9 cellular contexts compared by ENCODE assay signal in the genomic region with DNA sequence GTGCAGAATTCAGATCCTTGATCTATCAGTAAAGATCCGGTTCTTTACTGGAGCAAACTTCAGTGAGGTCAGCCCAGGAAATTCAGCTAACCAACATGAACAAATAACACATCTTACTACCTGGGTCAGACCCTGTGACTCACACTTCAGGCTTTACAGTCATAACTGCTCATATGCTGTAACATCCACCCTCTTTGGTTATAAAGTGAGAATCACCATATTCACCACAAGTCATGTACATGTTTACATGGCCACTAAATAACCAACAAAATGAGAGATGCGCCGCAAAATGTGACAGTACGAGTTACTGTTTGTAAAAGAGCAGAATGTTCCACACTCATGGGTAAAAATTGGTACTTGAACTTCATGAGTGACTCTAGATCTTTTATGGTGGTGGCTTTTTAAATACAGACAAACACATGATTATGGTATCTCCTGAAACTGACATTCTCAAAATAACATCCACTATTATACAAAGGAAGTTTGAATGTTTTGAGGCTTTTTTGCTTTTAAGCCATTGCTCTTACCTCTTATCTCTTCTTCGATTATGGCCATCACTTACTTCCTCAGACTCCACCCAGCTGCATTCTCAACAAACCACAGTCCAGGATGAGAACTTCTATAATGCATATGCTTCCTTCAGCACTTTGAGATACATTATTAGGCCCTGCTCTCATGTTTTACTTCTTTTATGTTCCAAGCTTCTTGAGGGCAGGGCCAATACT.
DNase-seq lines count a peak whose midpoint lies in the region; ATAC-seq, FAIRE-seq and TF ChIP-seq lines count a peak whose summit lies in the region.
"Had no signal": no experiment of that assay in that cellular context is flagged by ENCODE, and none has a peak within 500 bp of the region (broad histone marks: within the 10 kb centered on the region; RNA-seq: fewer than 3 reads in every experiment).

No MANE protein-coding gene starts in this region.

- peaks cover 2% of the 10 kb centered on the region for H3K9me3 Mint-ChIP-seq in activated CD8-positive, alpha-beta memory T cell treated with anti-CD3 and anti-CD28 coated beads, Interleukin-2, amount 10 ng/mL, durations not matched to agents 7 days and 5 days (ENCODE audit: low read depth)

- H3K36me3 ChIP-seq in HepG2 (replicated peaks in 1 of 2; ENCODE audit: control insufficient read depth in 1 of 2, insufficient read depth in 2 of 2, low read length in 2 of 2) (no peaks in the 10 kb centered on the region), prostate gland (no peaks in the 10 kb centered on the region), adrenal gland (replicated peaks in 1 of 2) (no peaks in the 10 kb centered on the region)

- H3K4me1 ChIP-seq in HepG2 (ENCODE audit: insufficient read depth, low read length) (0 out of 2 replicates have a peak, but pooled peaks cover 9% of the 10 kb centered on the region), prostate gland (replicated peaks) (no peaks in the 10 kb centered on the region), adrenal gland (replicated peaks in 1 of 2) (no peaks in the 10 kb centered on the region)

- ATAC-seq in HG03095 (IDR thresholded peaks at IDR 0.05; ENCODE audit: unreplicated experiment) (peak; percentile 59), HepG2 (no peak; the same call in 2 of the 3 replicates)
- ATAC-seq in activated CD8-positive, alpha-beta memory T cell treated with anti-CD3 and anti-CD28 coated beads, Interleukin-2, amount 10 ng/mL, durations not matched to agents 7 days and 5 days = peak; percentile 98

- H3K4me3 Mint-ChIP-seq in activated CD8-positive, alpha-beta memory T cell treated with anti-CD3 and anti-CD28 coated beads, Interleukin-2, amount 10 ng/mL, durations not matched to agents 7 days and 5 days = peak overlapping the region; percentile 52

- POLR2A ChIA-PET in HepG2 (lab: Yijun Ruan, JAX) = no interaction called here

- no peak for TF ChIP-seq POLR2A in HepG2 (IDR thresholded peaks at IDR 0.05; ENCODE audit: insufficient read depth in 1 of 2, low read depth in 2 of 2, low read length in 2 of 2)
- no peak for TF ChIP-seq POLR2A in prostate gland (IDR thresholded peaks at IDR 0.05)
- TF ChIP-seq POLR2A in adrenal gland (IDR thresholded peaks at IDR 0.05) = no peak

- TF ChIP-seq EP300 in HepG2 (IDR thresholded peaks at IDR 0.05; ENCODE audit: low read depth in 2 of 2, low read length in 2 of 2) (no peak), HepG2 (CRISPR knock-in tag; IDR thresholded peaks at IDR 0.05; ENCODE audit: borderline replicate concordance) (no peak)

- no TSS peak for BruUV-seq in HepG2 (replicated peaks; lab: Mats Ljungman, UMichigan)

- no peak overlapping the region for H2AFZ ChIP-seq in HepG2 (ENCODE audit: low read length)

- H3K27me3 ChIP-seq in HepG2 (ENCODE audit: control insufficient read depth in 1 of 2, insufficient read depth in 2 of 2, low read length in 2 of 2) (no peaks in the 10 kb centered on the region; a peak in 1 of 5 replicates), prostate gland (replicated peaks; ENCODE audit: insufficient read depth) (no peaks in the 10 kb centered on the region), adrenal gland (no peaks in the 10 kb centered on the region)

- no peak overlapping the region for H3K27ac ChIP-seq in HepG2 (ENCODE audit: extremely low read length, insufficient read depth, low read length)
- H3K27ac ChIP-seq in prostate gland = no peak overlapping the region
- H3K27ac ChIP-seq in adrenal gland = no peak overlapping the region

- in situ Hi-C loops in HepG2 (cut with HindIII; ENCODE audit: extremely low pct_ligation_motif_present, low pct_unique_long_range_greater_than_20kb) = no loop called here

- no peak for TF ChIP-seq CTCF in HepG2 (CRISPR knock-in tag; IDR thresholded peaks at IDR 0.05)
- TF ChIP-seq CTCF in prostate gland (IDR thresholded peaks at IDR 0.05) = no peak
- no peak for TF ChIP-seq CTCF in adrenal gland (IDR thresholded peaks at IDR 0.05)

- no peak for FAIRE-seq in HepG2 (lab: Jason Lieb, UNC)
- FAIRE-seq: colon had no signal

- no peaks in the 10 kb centered on the region for H3K27me3 Mint-ChIP-seq in activated CD8-positive, alpha-beta memory T cell treated with anti-CD3 and anti-CD28 coated beads, Interleukin-2, amount 10 ng/mL, durations not matched to agents 7 days and 5 days

- peak overlapping the region; percentile 93 for H3K27ac Mint-ChIP-seq in activated CD8-positive, alpha-beta memory T cell treated with anti-CD3 and anti-CD28 coated beads, Interleukin-2, amount 10 ng/mL, durations not matched to agents 7 days and 5 days

- H4K20me1 ChIP-seq in HepG2 (ENCODE audit: insufficient read depth, low read length) = no peaks in the 10 kb centered on the region

- intact Hi-C loops in HepG2 (cut with micrococcal nuclease; ENCODE audit: unreplicated experiment) = no loop called here
- intact Hi-C loops in prostate gland (cut with DNase I) = no loop called here
- intact Hi-C loops in adrenal gland (cut with DNase I) = no loop called here

- DNase-seq in DMS53 treated with DMSO at 0.1 percent for 48 hours (lab: John Stamatoyannopoulos, UW; ENCODE audit: unreplicated experiment) = peak; percentile 7
- peak; percentile 89 for DNase-seq in activated CD8-positive, alpha-beta memory T cell treated with anti-CD3 and anti-CD28 coated beads, Interleukin-2, amount 10 ng/mL, durations not matched to agents 7 days and 5 days
- peak; percentile 5 for DNase-seq in HepG2 (ENCODE audit: low spot score)
- DNase-seq in prostate gland (ENCODE audit: low spot score) = no peak
- no peak for DNase-seq in dedifferentiated amniotic fluid mesenchymal stem cell (ENCODE audit: extremely low spot score)
- DNase-seq in NCI-H69 (lab: John Stamatoyannopoulos, UW) = no peak
- no peak for DNase-seq in adrenal gland

- no peak overlapping the region for H3K4me2 ChIP-seq in HepG2 (ENCODE audit: low read depth, low read length)

- H3K9me3 ChIP-seq in HepG2 (ENCODE audit: low read length) (no peaks in the 10 kb centered on the region), prostate gland (no peaks in the 10 kb centered on the region), adrenal gland (replicated peaks in 1 of 3) (no peaks in the 10 kb centered on the region)

- CTCF ChIA-PET in activated CD8-positive, alpha-beta memory T cell treated with anti-CD3 and anti-CD28 coated beads, Interleukin-2, amount 10 ng/mL, durations not matched to agents 7 days and 5 days (lab: Charles Lee) = interaction anchor here (0.9 to 4.1 kb wide), 9 partner anchors 10 to 75 kb away, joined by 3 to 27 read pairs (median 3); no protein-coding TSS in a partner anchor
- CTCF ChIA-PET in HepG2 (lab: Yijun Ruan, JAX; ENCODE audit: low intra/inter-chr PET ratio, low total read pairs) = no interaction called here

- H3K79me2 ChIP-seq in HepG2 (ENCODE audit: insufficient read depth, low read length) = no peaks in the 10 kb centered on the region

- H3K4me3 ChIP-seq in HepG2 (replicated peaks in 1 of 3; ENCODE audit: insufficient read depth in 1 of 3, low read depth in 2 of 3, low read length in 3 of 3) = no peak overlapping the region
- H3K4me3 ChIP-seq in prostate gland = no peak overlapping the region
- H3K4me3 ChIP-seq in adrenal gland = no peak overlapping the region

- H3K4me1 Mint-ChIP-seq in activated CD8-positive, alpha-beta memory T cell treated with anti-CD3 and anti-CD28 coated beads, Interleukin-2, amount 10 ng/mL, durations not matched to agents 7 days and 5 days = peaks cover 61% of the 10 kb centered on the region

- no peak for TF ChIP-seq RAD21 in HepG2 (CRISPR knock-in tag; IDR thresholded peaks at IDR 0.05)

- no peak overlapping the region for H3K9ac ChIP-seq in HepG2 (ENCODE audit: insufficient read depth, low read depth, low read length)

- H3K36me3 Mint-ChIP-seq in activated CD8-positive, alpha-beta memory T cell treated with anti-CD3 and anti-CD28 coated beads, Interleukin-2, amount 10 ng/mL, durations not matched to agents 7 days and 5 days = peaks cover 18% of the 10 kb centered on the region

- WGBS in HepG2 (ENCODE audit: low lambda C conversion rate) = 74% methylated on average over 5 of the region's 5 CpGs
- 89% methylated on average over 5 of the region's 5 CpGs for WGBS in prostate gland
- WGBS in adrenal gland, 4 donors = 83 to 89% (median 85%) methylated on average over 5 of the region's 5 CpGs

TF ChIP-seq in HepG2, 621 proteins besides CTCF, POLR2A, EP300 and RAD21:
- TF ChIP-seq TEAD2 (CRISPR knock-in tag; IDR thresholded peaks at IDR 0.05) (no peak), ZBTB21 (CRISPR knock-in tag; IDR thresholded peaks at IDR 0.05) (peak; percentile 53; the same call in 1 of the 2 replicates), CREB1 (IDR thresholded peaks at IDR 0.05) (peak; percentile 52; the same call in 1 of the 2 replicates), CREB1 (CRISPR knock-in tag; IDR thresholded peaks at IDR 0.05) (no peak), FOSL2 (CRISPR knock-in tag; IDR thresholded peaks at IDR 0.05) (peak; percentile 60)

Comparison
In these comparisons a context has a peak if more than half of its experiments do, and no peak if none do; other contexts are left out.
1. DNase-seq: peak in DMS53 treated with DMSO at 0.1 percent for 48 hours (single experiment), activated CD8-positive, alpha-beta memory T cell treated with anti-CD3 and anti-CD28 coated beads, Interleukin-2, amount 10 ng/mL, durations not matched to agents 7 days and 5 days (single experiment) and HepG2 (single experiment); none in prostate gland (single experiment), dedifferentiated amniotic fluid mesenchymal stem cell (single experiment), NCI-H69 (single experiment) and adrenal gland (0 of 7).